ENCODE assay signal across 1 cellular context in genomic region chr6:10404107-10404798, GRCh38.
TF ChIP-seq lines count a peak whose summit lies in the region.

No MANE protein-coding gene starts in this region.

TF ChIP-seq in K562, 482 proteins besides CTCF, POLR2A, EP300 and RAD21 (continued from another document and continues in another):
- TF ChIP-seq CCNT2 (IDR thresholded peaks at IDR 0.05; ENCODE audit: borderline replicate concordance, extremely low read depth, insufficient read length, low read depth, low read length) (peak; percentile 84), SRF (CRISPR knock-in tag; IDR thresholded peaks at IDR 0.05) (peak in 1 of 2 experiments; percentile 30; a peak in 1 of 4 replicates), CHAMP1 (IDR thresholded peaks at IDR 0.05) (0 out of 2 replicates have a peak, but pooled peaks have one; percentile 34), ZNF512 (tag; IDR thresholded peaks at IDR 0.05) (no peak), CTBP1 (IDR thresholded peaks at IDR 0.05; ENCODE audit: borderline replicate concordance) (peak; percentile 96), HDAC1 (IDR thresholded peaks at IDR 0.05) (peak in 1 of 2 experiments; percentile 53; a peak in 1 of 4 replicates), GATAD2B (IDR thresholded peaks at IDR 0.05; ENCODE audit: borderline replicate concordance) (no peak), JUND (IDR thresholded peaks at IDR 0.05; ENCODE audit: borderline replicate concordance, low read depth, low read length) (peak; percentile 59; the same call in 1 of the 2 replicates), JUND (tag; IDR thresholded peaks at IDR 0.05; ENCODE audit: borderline replicate concordance, low read depth, low read length) (peak; percentile 37; the same call in 1 of the 3 replicates), MAX (CRISPR knock-in tag; IDR thresholded peaks at IDR 0.05) (peak; percentile 31; the same call in 1 of the 2 replicates), MNT (conservative IDR thresholded peaks at IDR 0.05) (peak; percentile 54 to 71), HNRNPH1 (optimal IDR thresholded peaks at IDR 0.05; ENCODE audit: low read depth, low read length) (no peak), TAF1 (IDR thresholded peaks at IDR 0.05; ENCODE audit: control insufficient read depth, extremely low read depth, insufficient read depth, low read length, severe bottlenecking) (peak; percentile 93), ZNF589 (CRISPR knock-in tag; IDR thresholded peaks at IDR 0.05; ENCODE audit: low read depth) (peak; percentile 94), HMG20A (CRISPR knock-in tag; conservative IDR thresholded peaks at IDR 0.05) (no peak), ZNF561 (CRISPR knock-in tag; conservative IDR thresholded peaks at IDR 0.05) (peak; percentile 50; the same call in 1 of the 2 replicates), ZBTB9 (CRISPR knock-in tag; IDR thresholded peaks at IDR 0.05) (peak; percentile 93; the same call in 1 of the 2 replicates), BCL6 (CRISPR knock-in tag; IDR thresholded peaks at IDR 0.05) (peak; percentile 87; the same call in 1 of the 2 replicates), RBFOX2 (IDR thresholded peaks at IDR 0.05; ENCODE audit: low read depth, low read length) (peak; percentile 97), GATAD2A (IDR thresholded peaks at IDR 0.05) (0 out of 2 replicates have a peak, but pooled peaks have one; percentile 43), ZNF384 (IDR thresholded peaks at IDR 0.05; ENCODE audit: low read depth, low read length) (0 out of 2 replicates have a peak, but pooled peaks have one; percentile 3), KDM1A (IDR thresholded peaks at IDR 0.05) (no peak), E2F6 (IDR thresholded peaks at IDR 0.05; ENCODE audit: borderline replicate concordance in 1 of 2, extremely low read depth in 1 of 2, insufficient read depth in 1 of 2, insufficient read length in 1 of 2, low read depth in 1 of 2, low read length in 1 of 2, poor library complexity in 1 of 2, severe bottlenecking in 1 of 2) (peak; percentile 92), ELK3 (CRISPR knock-in tag; IDR thresholded peaks at IDR 0.05) (0 out of 2 replicates have a peak, but pooled peaks have one; percentile 74), TSHZ1 (CRISPR knock-in tag; IDR thresholded peaks at IDR 0.05) (peak; percentile 83), YBX1 (IDR thresholded peaks at IDR 0.05) (no peak), SFPQ (IDR thresholded peaks at IDR 0.05; ENCODE audit: low read depth, low read length) (no peak), DPF2 (IDR thresholded peaks at IDR 0.05) (0 out of 2 replicates have a peak, but pooled peaks have one; percentile 9), NRF1 (conservative IDR thresholded peaks at IDR 0.05 in 1 of 2, IDR thresholded peaks at IDR 0.05 in 1 of 2) (peak; percentile 99), ZNF282 (CRISPR knock-in tag; IDR thresholded peaks at IDR 0.05) (0 out of 2 replicates have a peak, but pooled peaks have one; percentile 52), ZBTB12 (CRISPR knock-in tag; IDR thresholded peaks at IDR 0.05) (peak; percentile 63), KLF6 (CRISPR knock-in tag; IDR thresholded peaks at IDR 0.05; ENCODE audit: borderline replicate concordance) (peak; percentile 92), NFYB (IDR thresholded peaks at IDR 0.05; ENCODE audit: extremely low read depth, insufficient read length) (no peak), MITF (IDR thresholded peaks at IDR 0.05) (no peak), SAP30 (IDR thresholded peaks at IDR 0.05; ENCODE audit: borderline replicate concordance, insufficient read depth, low read depth, low read length, poor library complexity, severe bottlenecking) (no peak), MYBL2 (IDR thresholded peaks at IDR 0.05; ENCODE audit: low read depth) (no peak), MYBL2 (CRISPR knock-in tag; IDR thresholded peaks at IDR 0.05; ENCODE audit: borderline replicate concordance) (no peak), ETV6 (IDR thresholded peaks at IDR 0.05; ENCODE audit: borderline replicate concordance in 1 of 2, low read depth in 2 of 2, low read length in 1 of 2) (peak in 1 of 2 experiments; percentile 34; a peak in 1 of 4 replicates), ETV6 (CRISPR knock-in tag; IDR thresholded peaks at IDR 0.05; ENCODE audit: borderline replicate concordance) (no peak), TBP (optimal IDR thresholded peaks at IDR 0.05; ENCODE audit: low read depth, low read length) (peak; percentile 91), SIN3A (IDR thresholded peaks at IDR 0.05; ENCODE audit: borderline replicate concordance in 2 of 2, control insufficient read depth in 1 of 2, low read depth in 2 of 2, low read length in 2 of 2) (peak in 1 of 2 experiments; percentile 9; a peak in 1 of 4 replicates), NFIC (IDR thresholded peaks at IDR 0.05) (peak; percentile 31; the same call in 1 of the 2 replicates), TAF15 (IDR thresholded peaks at IDR 0.05; ENCODE audit: low read depth, low read length) (no peak), RHOXF2B (CRISPR knock-in tag; conservative IDR thresholded peaks at IDR 0.05) (no peak)
